ENCODE assay signal across 8 cellular contexts in the genomic region with DNA sequence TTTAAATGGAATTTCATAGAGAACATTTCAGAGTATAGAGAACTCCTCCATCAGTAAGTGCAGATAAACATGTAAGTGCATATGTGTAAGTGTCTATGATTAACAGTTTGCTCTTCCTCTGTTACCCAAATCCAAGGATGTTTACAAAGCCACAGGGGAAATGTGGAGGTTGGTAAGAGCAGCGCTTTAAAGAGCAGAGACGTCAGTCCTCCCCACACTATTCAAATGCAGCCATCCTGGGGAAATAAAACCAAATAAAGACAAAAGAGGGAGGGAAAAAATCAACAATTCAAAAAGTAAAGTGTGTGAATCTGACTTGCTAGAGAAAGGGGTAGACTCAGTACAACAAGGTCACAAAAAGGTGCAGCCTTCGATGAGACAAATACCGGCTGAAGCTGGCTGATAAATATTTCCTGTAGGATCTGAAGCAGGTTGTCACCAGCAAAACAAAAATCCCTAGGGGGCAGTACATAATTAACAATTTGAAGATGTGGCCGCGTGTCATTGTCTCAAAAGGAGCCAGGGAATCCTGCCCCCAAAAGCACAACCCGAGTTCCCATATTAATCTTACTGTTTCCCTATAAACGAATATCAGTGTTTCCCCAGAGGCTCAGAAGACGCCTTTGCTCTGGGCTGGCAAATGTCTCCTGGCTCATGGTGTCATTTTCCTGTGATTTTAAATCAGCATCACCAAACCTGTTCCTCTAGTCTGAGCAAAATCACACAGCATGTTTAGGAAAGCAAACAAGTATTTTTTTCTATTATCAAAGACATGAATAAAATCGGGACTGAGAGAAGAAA.
DNase-seq lines count a peak whose midpoint lies in the region; ATAC-seq and TF ChIP-seq lines count a peak whose summit lies in the region.

No MANE protein-coding gene starts in this region.

- ATAC-seq in lower lobe of right lung (peak in 1 of 2 donors; percentile 63), GM19035 (IDR thresholded peaks at IDR 0.05; ENCODE audit: unreplicated experiment) (no peak), GM19328 (IDR thresholded peaks at IDR 0.05; ENCODE audit: unreplicated experiment) (no peak)

- H3K27me3 ChIP-seq in GM06990 (replicated peaks; ENCODE audit: control insufficient read depth, insufficient read depth, low read length) (no peaks in the 10 kb centered on the region), lower lobe of right lung (ENCODE audit: low read depth) (no peaks in the 10 kb centered on the region)

- H3K27ac Mint-ChIP-seq in activated naive CD4-positive, alpha-beta T cell treated with anti-CD3 and anti-CD28 coated beads, Interleukin-2, amount 10 ng/mL, durations not matched to agents 7 days and 5 days, result no peak overlapping the region

- H3K4me1 ChIP-seq in lower lobe of right lung, result peaks cover 7% of the 10 kb centered on the region

- intact Hi-C loops in lower lobe of right lung (cut with DNase I), result no loop called here

- H3K4me3 ChIP-seq in GM06990 (replicated peaks; ENCODE audit: low read depth, low read length) (no peak overlapping the region), astrocyte of the cerebellum (ENCODE audit: low read depth, low read length) (no peak overlapping the region), lower lobe of right lung (no peak overlapping the region)

- H3K36me3 ChIP-seq in GM06990 (ENCODE audit: control insufficient read depth, insufficient read depth, low read length) (no peaks in the 10 kb centered on the region), lower lobe of right lung (no peaks in the 10 kb centered on the region)

- in situ Hi-C loops in astrocyte of the cerebellum (cut with HindIII; ENCODE audit: low sequenced_read_pairs), result loop anchor here (25.0 kb wide), 1 partner anchor 466 kb away; no protein-coding TSS in a partner anchor

- peaks cover 9% of the 10 kb centered on the region for H3K27me3 Mint-ChIP-seq in activated naive CD4-positive, alpha-beta T cell treated with anti-CD3 and anti-CD28 coated beads, Interleukin-2, amount 10 ng/mL, durations not matched to agents 7 days and 5 days

- no peaks in the 10 kb centered on the region for H3K4me1 Mint-ChIP-seq in activated naive CD4-positive, alpha-beta T cell treated with anti-CD3 and anti-CD28 coated beads, Interleukin-2, amount 10 ng/mL, durations not matched to agents 7 days and 5 days

- no peak overlapping the region for H3K4me3 Mint-ChIP-seq in activated naive CD4-positive, alpha-beta T cell treated with anti-CD3 and anti-CD28 coated beads, Interleukin-2, amount 10 ng/mL, durations not matched to agents 7 days and 5 days

- no peak overlapping the region for H3K27ac ChIP-seq in lower lobe of right lung

- H3K9me3 ChIP-seq in lower lobe of right lung, result no peaks in the 10 kb centered on the region

- H3K9me3 Mint-ChIP-seq in activated naive CD4-positive, alpha-beta T cell treated with anti-CD3 and anti-CD28 coated beads, Interleukin-2, amount 10 ng/mL, durations not matched to agents 7 days and 5 days, result peaks cover 2% of the 10 kb centered on the region

- DNase-seq in GM06990 (ENCODE audit: extremely low read depth, insufficient read length) (no peak), NCI-H2029 (lab: John Stamatoyannopoulos, UW) (peak; percentile 81), astrocyte of the cerebellum (ENCODE audit: low read depth) (peak; percentile 24), lower lobe of right lung (no peak), islet precursor cell (no peak)
- DNase-seq in activated naive CD4-positive, alpha-beta T cell treated with anti-CD3 and anti-CD28 coated beads, Interleukin-2, amount 10 ng/mL, durations not matched to agents 7 days and 5 days, result no peak

- no peaks in the 10 kb centered on the region for H3K36me3 Mint-ChIP-seq in activated naive CD4-positive, alpha-beta T cell treated with anti-CD3 and anti-CD28 coated beads, Interleukin-2, amount 10 ng/mL, durations not matched to agents 7 days and 5 days

- TF ChIP-seq CTCF in GM06990 (IDR thresholded peaks at IDR 0.05; ENCODE audit: insufficient read depth, low read length, poor library complexity, severe bottlenecking), result peak; percentile 26
- TF ChIP-seq CTCF in astrocyte of the cerebellum (IDR thresholded peaks at IDR 0.05; ENCODE audit: low read depth, low read length, missing control alignments), result peak; percentile 46
- peak; percentile 29 for TF ChIP-seq CTCF in lower lobe of right lung (IDR thresholded peaks at IDR 0.05)

- CTCF ChIA-PET in activated naive CD4-positive, alpha-beta T cell treated with anti-CD3 and anti-CD28 coated beads, Interleukin-2, amount 10 ng/mL, durations not matched to agents 7 days and 5 days (lab: Charles Lee), result interaction anchor here (1.5 kb wide), 1 partner anchor 769 kb away, joined by 3 read pairs; no protein-coding TSS in a partner anchor

Comparison
In these comparisons a context has a peak if more than half of its experiments do, and no peak if none do; other contexts are left out.
1. DNase-seq: peak in NCI-H2029 (single experiment) and astrocyte of the cerebellum (single experiment); none in GM06990 (single experiment), lower lobe of right lung (single experiment), activated naive CD4-positive, alpha-beta T cell treated with anti-CD3 and anti-CD28 coated beads, Interleukin-2, amount 10 ng/mL, durations not matched to agents 7 days and 5 days (single experiment) and islet precursor cell (single experiment).
2. Peak in every context shown above with its lines, with median percentiles within 50 percentile points of each other: CTCF ChIP-seq.